25 cellular contexts compared by ENCODE assay signal in the genomic region with DNA sequence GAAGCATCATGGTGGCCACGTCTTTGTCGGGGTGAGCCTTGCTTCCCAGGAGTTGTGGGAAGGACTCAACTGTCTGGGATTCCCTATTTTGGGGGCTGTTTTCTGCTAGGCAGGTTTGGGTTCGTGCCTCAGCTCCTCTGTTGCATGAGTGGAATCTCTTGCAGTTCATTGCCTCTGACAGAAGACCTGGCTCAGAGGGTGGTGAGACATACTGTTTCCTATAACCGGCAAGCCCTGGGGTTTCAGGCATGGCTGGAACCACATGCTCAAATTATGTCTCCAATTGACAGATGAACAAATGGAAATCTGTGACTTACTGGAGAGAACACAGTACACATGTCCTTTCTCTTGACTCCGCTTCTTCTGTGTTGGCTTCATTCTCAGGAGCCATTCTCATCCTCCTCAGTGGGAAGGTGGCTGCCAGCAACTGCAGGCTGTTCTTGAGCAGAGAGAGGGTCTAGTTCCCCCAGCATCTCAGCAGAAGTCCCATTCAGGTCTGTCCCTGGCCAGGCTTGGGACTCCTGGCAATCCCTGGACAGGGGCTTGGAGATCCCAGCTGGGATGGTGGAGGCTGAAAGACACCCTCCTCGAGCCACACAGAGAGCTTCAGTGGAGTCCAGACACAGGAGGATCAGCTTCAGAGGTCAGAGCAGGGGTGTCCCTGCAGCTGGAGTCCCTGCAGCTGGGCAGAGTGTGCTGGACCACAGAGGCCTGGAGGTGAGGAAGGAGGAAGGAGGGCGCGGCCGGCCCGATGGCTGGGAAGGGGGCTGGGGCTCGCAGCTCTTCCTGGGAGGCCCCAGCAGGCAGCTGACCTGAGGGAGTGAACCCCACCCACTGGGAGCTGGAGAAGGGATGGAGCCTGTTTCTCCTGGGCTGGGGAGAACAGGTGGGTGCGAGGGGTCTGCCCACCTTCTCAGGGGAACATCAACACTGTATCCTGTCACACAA.
"Had no signal": no experiment of that assay in that cellular context is flagged by ENCODE, and none has a peak within 500 bp of the region (broad histone marks: within the 10 kb centered on the region; RNA-seq: fewer than 3 reads in every experiment).

No MANE protein-coding gene starts in this region.

- H3K27me3 ChIP-seq: adrenal gland, ascending aorta, tibial nerve had no signal

- H3K4me1 Mint-ChIP-seq: immature natural killer cell; stimulated activated memory B cell treated with anti-CD40 and anti-IgM and Interleukin-4, amounts not matched to agents 10 μg/mL and 1 μg/mL and 100 μg/mL, for 72 hours had no signal

- H3K4me3 Mint-ChIP-seq: activated naive CD8-positive, alpha-beta T cell; activated T-cell treated with anti-CD3 and anti-CD28 coated beads, Interleukin-2, amount 50 U/mL, for 4 hours; dendritic cell treated with granulocyte-macrophage colony-stimulating factor and Interleukin-4, amounts not matched to agents 40 ng/mL and 50 ng/mL, for 4 days; immature natural killer cell; nephron; stimulated activated memory B cell treated with anti-CD40 and anti-IgM and Interleukin-4, amounts not matched to agents 10 μg/mL and 1 μg/mL and 100 μg/mL, for 72 hours had no signal

- H3K27ac ChIP-seq: adrenal gland, ascending aorta, brain microvascular endothelial cell, left ventricle myocardium inferior, stomach, suprapubic skin, tibial nerve had no signal

- H3K36me3 Mint-ChIP-seq: activated naive CD8-positive, alpha-beta T cell; immature natural killer cell; stimulated activated memory B cell treated with anti-CD40 and anti-IgM and Interleukin-4, amounts not matched to agents 10 μg/mL and 1 μg/mL and 100 μg/mL, for 72 hours had no signal

- H3K9me3 Mint-ChIP-seq: activated T-cell treated with anti-CD3 and anti-CD28 coated beads, Interleukin-2, amount 50 U/mL, for 4 hours; activated T-helper 2 cell treated with anti-CD3 and anti-CD28 coated beads, Interferon-gamma antibody, Interleukin-2, Interleukin-4, amounts not matched to agents 10 μg/mL and 5 μg/mL and 100 μg/mL, durations not matched to agents 14 hours and 24 hours and 36 hours; dendritic cell treated with granulocyte-macrophage colony-stimulating factor and Interleukin-4, amounts not matched to agents 40 ng/mL and 50 ng/mL, for 4 days; immature natural killer cell; nephron; stimulated activated memory B cell treated with anti-CD40 and anti-IgM and Interleukin-4, amounts not matched to agents 10 μg/mL and 1 μg/mL and 100 μg/mL, for 72 hours had no signal

- H3K36me3 ChIP-seq: adrenal gland, ascending aorta, brain microvascular endothelial cell, left ventricle myocardium inferior, stomach, suprapubic skin, tibial nerve had no signal

- H3K27ac Mint-ChIP-seq: activated naive CD8-positive, alpha-beta T cell; activated T-helper 2 cell treated with anti-CD3 and anti-CD28 coated beads, Interferon-gamma antibody, Interleukin-2, Interleukin-4, amounts not matched to agents 10 μg/mL and 5 μg/mL and 100 μg/mL, durations not matched to agents 14 hours and 24 hours and 36 hours; dendritic cell treated with granulocyte-macrophage colony-stimulating factor and Interleukin-4, amounts not matched to agents 40 ng/mL and 50 ng/mL, for 4 days; immature natural killer cell; nephron; stimulated activated memory B cell treated with anti-CD40 and anti-IgM and Interleukin-4, amounts not matched to agents 10 μg/mL and 1 μg/mL and 100 μg/mL, for 72 hours had no signal

- H3K9me3 ChIP-seq: adrenal gland, ascending aorta, left ventricle myocardium inferior, stomach, suprapubic skin, tibial nerve had no signal

- H3K4me3 ChIP-seq: adrenal gland, ascending aorta, left ventricle myocardium inferior, stomach, suprapubic skin, tibial nerve had no signal

- FAIRE-seq: small intestine, urothelium cell line had no signal

- H3K4me1 ChIP-seq: adrenal gland, ascending aorta, left ventricle myocardium inferior, tibial nerve had no signal

- ATAC-seq: activated T-cell treated with anti-CD3 and anti-CD28 coated beads, Interleukin-2, amount 50 U/mL, for 4 hours; sciatic nerve; stimulated activated memory B cell treated with anti-CD40 and anti-IgM and Interleukin-4, amounts not matched to agents 10 μg/mL and 1 μg/mL and 100 μg/mL, for 72 hours had no signal

- DNase-seq: activated CD8-positive, alpha-beta memory T cell treated with anti-CD3 and anti-CD28 coated beads for 24 hours; activated CD8-positive, alpha-beta memory T cell treated with anti-CD3 and anti-CD28 coated beads, Interleukin-2, amount 50 U/mL, for 48 hours; activated naive CD4-positive, alpha-beta T cell; activated T-cell treated with anti-CD3 and anti-CD28 coated beads, Interleukin-2, amount 50 U/mL, for 4 hours; adrenal gland; brain microvascular endothelial cell; caudate nucleus; effector CD8-positive, alpha-beta T cell; foreskin melanocyte; kidney glomerular epithelial cell; left ventricle myocardium inferior; stomach; T-helper 9 cell had no signal
